Comparison of ENCODE assay signal across 17 cellular contexts in the genomic region with DNA sequence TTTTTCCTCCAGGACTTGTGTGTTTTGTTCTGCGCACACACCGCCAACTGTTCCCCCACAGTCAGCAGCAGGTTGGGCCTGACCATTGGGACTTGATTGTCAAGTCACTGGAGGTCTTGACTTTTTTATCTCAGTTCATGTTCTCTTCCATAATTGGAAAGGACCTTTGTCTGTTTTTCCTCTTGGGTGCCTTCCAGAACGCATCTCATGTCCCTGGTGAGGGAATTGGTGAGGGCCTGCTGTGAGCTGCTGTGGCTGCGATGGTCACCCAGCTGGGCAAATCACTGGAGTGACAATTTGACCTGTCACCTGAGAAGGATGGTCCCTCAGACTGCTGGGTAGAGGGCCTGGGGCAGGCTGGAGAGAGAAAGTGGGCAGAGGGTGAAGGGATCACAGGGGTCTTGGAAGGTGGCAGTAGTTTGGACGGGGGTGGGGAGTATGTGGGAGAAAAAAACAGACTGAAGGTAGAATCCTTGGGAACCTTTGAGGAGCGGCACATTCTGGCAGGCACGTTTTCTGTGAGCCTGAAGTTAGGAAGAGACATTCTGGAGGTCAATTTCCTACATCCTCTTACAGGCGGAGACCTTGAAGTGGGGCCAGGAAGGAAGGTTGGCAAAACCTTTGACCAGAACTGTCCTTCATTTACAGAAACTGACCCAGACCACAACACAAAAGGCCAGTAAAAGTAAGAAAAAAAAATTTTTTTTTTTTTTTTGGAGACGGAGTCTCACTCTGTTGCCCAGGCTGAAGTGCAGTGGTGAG. TPM values are rescaled to one million over a fixed set of nuclear protein-coding genes. Genes with fewer than 3 reads are reported as not detected.
DNase-seq lines count a peak whose midpoint lies in the region; ATAC-seq and TF ChIP-seq lines count a peak whose summit lies in the region.
"Had no signal": no experiment of that assay in that cellular context is flagged by ENCODE, and none has a peak within 500 bp of the region (broad histone marks: within the 10 kb centered on the region; RNA-seq: fewer than 3 reads in every experiment).

No MANE protein-coding gene starts in this region.

- H3K27ac Mint-ChIP-seq in activated T-cell treated with anti-CD3 and anti-CD28 coated beads, Interleukin-2, amount 50 U/mL, for 24 hours, result peak overlapping the region; percentile 78
- H3K27ac Mint-ChIP-seq in H9 (peak overlapping the region in 2 of 3 experiments; percentile 10 to 62; a peak in 2 of 7 replicates), chondrocyte (ENCODE audit: unreplicated experiment) (peak overlapping the region; percentile 4)
- H3K27ac Mint-ChIP-seq in CD8-positive, alpha-beta memory T cell, result peak overlapping the region in 3 of 8 donors; percentile 35 to 73 (median 68)

- TF ChIP-seq CTCF in H9 (conservative IDR thresholded peaks at IDR 0.05) (no peak), chondrocyte (IDR thresholded peaks at IDR 0.05) (no peak), coronary artery (IDR thresholded peaks at IDR 0.05) (no peak)

- no peaks in the 10 kb centered on the region for H3K9me3 Mint-ChIP-seq in activated T-cell treated with anti-CD3 and anti-CD28 coated beads, Interleukin-2, amount 50 U/mL, for 24 hours
- H3K9me3 Mint-ChIP-seq in H9 (no peaks in the 10 kb centered on the region), chondrocyte (ENCODE audit: low read depth) (no peaks in the 10 kb centered on the region)
- H3K9me3 Mint-ChIP-seq in CD8-positive, alpha-beta memory T cell, result no peaks in the 10 kb centered on the region
- H3K9me3 Mint-ChIP-seq: IgD-negative memory B cell had no signal

- peaks cover 56% of the 10 kb centered on the region in 2 experiments for H3K36me3 ChIP-seq in trophoblast cell (ENCODE audit: control insufficient read depth in 1 of 2, insufficient read depth in 2 of 2, low read length in 2 of 2)
- H3K36me3 ChIP-seq in CD8-positive, alpha-beta memory T cell (ENCODE audit: insufficient read depth, low read length), result peaks cover 38% of the 10 kb centered on the region

- no peak overlapping the region for H3K56ac ChIP-seq in H9 (ENCODE audit: insufficient read length, low read depth, low read length)

- ATAC-seq in HG03520 (IDR thresholded peaks at IDR 0.05; ENCODE audit: unreplicated experiment), result no peak
- ATAC-seq: esophagus mucosa, Panc1 had no signal

- no peaks in the 10 kb centered on the region for H3K27me3 Mint-ChIP-seq in activated T-cell treated with anti-CD3 and anti-CD28 coated beads, Interleukin-2, amount 50 U/mL, for 24 hours
- no peaks in the 10 kb centered on the region for H3K27me3 Mint-ChIP-seq in H9 (ENCODE audit: low read depth)
- no peaks in the 10 kb centered on the region for H3K27me3 Mint-ChIP-seq in chondrocyte (ENCODE audit: low read depth)
- peaks cover 0 to 4% of the 10 kb centered on the region in 2 donors for H3K27me3 Mint-ChIP-seq in CD8-positive, alpha-beta memory T cell
- H3K27me3 Mint-ChIP-seq: IgD-negative memory B cell had no signal

- no peak overlapping the region for H3K9ac ChIP-seq in H9 (ENCODE audit: extremely low read depth, insufficient read length, low read length)
- no peak overlapping the region for H3K9ac ChIP-seq in trophoblast cell (ENCODE audit: low read length)

- H4K5ac ChIP-seq in H9 (ENCODE audit: insufficient read length, low read depth, low read length), result no peak overlapping the region

- H3K9me3 ChIP-seq in H9 (ENCODE audit: control insufficient read depth, low read depth, low read length) (no peaks in the 10 kb centered on the region), trophoblast cell (ENCODE audit: insufficient read depth, low read depth, low read length) (no peaks in the 10 kb centered on the region)
- H3K9me3 ChIP-seq in CD8-positive, alpha-beta memory T cell (ENCODE audit: low read length), result no peaks in the 10 kb centered on the region
- H3K9me3 ChIP-seq: Caco-2 had no signal

- H4K91ac ChIP-seq in H9 (ENCODE audit: insufficient read length, low read depth, low read length) (no peak overlapping the region), trophoblast cell (ENCODE audit: low read depth, low read length) (no peak overlapping the region)

- H2BK15ac ChIP-seq in H9 (ENCODE audit: low read depth, low read length), result no peak overlapping the region

- H3T11ph ChIP-seq in H9 (ENCODE audit: low read length), result no peak overlapping the region

- H3K36me3 Mint-ChIP-seq in activated T-cell treated with anti-CD3 and anti-CD28 coated beads, Interleukin-2, amount 50 U/mL, for 24 hours (ENCODE audit: low read depth), result peaks cover 86% of the 10 kb centered on the region
- peaks cover 41 to 61% (median 58%) of the 10 kb centered on the region in 3 experiments for H3K36me3 Mint-ChIP-seq in H9 (ENCODE audit: insufficient read depth in 1 of 3, low read depth in 3 of 3)
- H3K36me3 Mint-ChIP-seq in chondrocyte (ENCODE audit: low read depth), result peaks cover 36% of the 10 kb centered on the region
- peaks cover 5 to 72% (median 10%) of the 10 kb centered on the region in 3 donors for H3K36me3 Mint-ChIP-seq in CD8-positive, alpha-beta memory T cell
- H3K36me3 Mint-ChIP-seq: IgD-negative memory B cell had no signal

- H3K4me3 ChIP-seq in trophoblast cell (ENCODE audit: low read depth, low read length) (no peak overlapping the region), coronary artery (no peak overlapping the region)
- no peak overlapping the region for H3K4me3 ChIP-seq in CD8-positive, alpha-beta memory T cell (ENCODE audit: low read length)

- H3K4me1 Mint-ChIP-seq in activated T-cell treated with anti-CD3 and anti-CD28 coated beads, Interleukin-2, amount 50 U/mL, for 24 hours (ENCODE audit: low read depth), result peaks cover 47% of the 10 kb centered on the region
- peaks cover 11 to 20% of the 10 kb centered on the region in 2 experiments for H3K4me1 Mint-ChIP-seq in H9
- H3K4me1 Mint-ChIP-seq in chondrocyte (ENCODE audit: low read depth), result peaks cover 19% of the 10 kb centered on the region
- H3K4me1 Mint-ChIP-seq in CD8-positive, alpha-beta memory T cell, result peaks cover 27 to 46% (median 35%) of the 10 kb centered on the region in 3 donors

- H2BK5ac ChIP-seq in H9 (ENCODE audit: insufficient read length, low read length) (no peak overlapping the region), trophoblast cell (ENCODE audit: low read depth, low read length, poor library complexity) (no peak overlapping the region)

- no CpG with 5 or more reads among the region's 9 CpGs for WGBS in H9 (ENCODE audit: extremely low coverage, insufficient read length, low lambda C conversion rate)
- no CpG with 5 or more reads among the region's 9 CpGs for WGBS in trophoblast cell (ENCODE audit: extremely low coverage, insufficient coverage, insufficient read length)

- H4K12ac ChIP-seq in trophoblast cell (ENCODE audit: low read depth, low read length), result no peak overlapping the region

- H2BK12ac ChIP-seq in H9 (ENCODE audit: insufficient read length, low read depth, low read length), result no peak overlapping the region
- H2BK12ac ChIP-seq in trophoblast cell (ENCODE audit: low read length), result no peak overlapping the region

- no peaks in the 10 kb centered on the region for H3K27me3 ChIP-seq in H9 (ENCODE audit: insufficient read depth, low read length)
- no peaks in the 10 kb centered on the region for H3K27me3 ChIP-seq in trophoblast cell (ENCODE audit: insufficient read depth, low read length)
- H3K27me3 ChIP-seq in CD8-positive, alpha-beta memory T cell (ENCODE audit: insufficient read depth, low read length, poor library complexity, severe bottlenecking), result no peaks in the 10 kb centered on the region

- H2AK5ac ChIP-seq in H9 (ENCODE audit: insufficient read length, low read length) (no peak overlapping the region), trophoblast cell (ENCODE audit: low read length) (no peak overlapping the region)

- peaks cover 16% of the 10 kb centered on the region for H3K79me1 ChIP-seq in H9 (ENCODE audit: insufficient read depth, low read depth, low read length, poor library complexity, severe bottlenecking)
- peaks cover 6% of the 10 kb centered on the region for H3K79me1 ChIP-seq in trophoblast cell (ENCODE audit: low read length)

- CTCF ChIA-PET in CD8-positive, alpha-beta memory T cell (lab: Charles Lee), result interaction anchor here (0.9 to 3.4 kb wide), 2 partner anchors 33 to 80 kb away, joined by 3 to 21 read pairs; no protein-coding TSS in a partner anchor

- H3K79me2 ChIP-seq in H9 (ENCODE audit: insufficient read depth, low read length) (peaks cover 3% of the 10 kb centered on the region; the same call in 1 of the 2 replicates), trophoblast cell (ENCODE audit: control insufficient read depth, insufficient read depth, low read length, poor library complexity) (peaks cover 8% of the 10 kb centered on the region)

- peaks cover 2% of the 10 kb centered on the region for H3K23me2 ChIP-seq in H9 (ENCODE audit: insufficient read length, low read depth, low read length, poor library complexity, severe bottlenecking)

- H3K4me3 Mint-ChIP-seq in activated T-cell treated with anti-CD3 and anti-CD28 coated beads, Interleukin-2, amount 50 U/mL, for 24 hours, result no peak overlapping the region
- H3K4me3 Mint-ChIP-seq in H9 (no peak overlapping the region), chondrocyte (ENCODE audit: unreplicated experiment) (no peak overlapping the region)
- peak overlapping the region in 2 of 7 donors; percentile 37 to 61 for H3K4me3 Mint-ChIP-seq in CD8-positive, alpha-beta memory T cell

- H2BK120ac ChIP-seq in H9 (ENCODE audit: low read depth, low read length, poor library complexity, severe bottlenecking) (no peak overlapping the region), trophoblast cell (ENCODE audit: insufficient read depth, low read length, poor library complexity) (no peak overlapping the region)

- no peaks in the 10 kb centered on the region for H3K4me1 ChIP-seq in H9 (ENCODE audit: insufficient read depth, low read length)
- H3K4me1 ChIP-seq in trophoblast cell (ENCODE audit: control insufficient read depth in 1 of 2, insufficient read depth in 2 of 2, low read length in 2 of 2), result no peaks in the 10 kb centered on the region
- peaks cover 14% of the 10 kb centered on the region for H3K4me1 ChIP-seq in CD8-positive, alpha-beta memory T cell (ENCODE audit: insufficient read depth, low read length)
- H3K4me1 ChIP-seq: Caco-2 had no signal

- H3K4ac ChIP-seq in H9 (ENCODE audit: low read depth, low read length) (no peak overlapping the region), trophoblast cell (ENCODE audit: low read depth, low read length) (no peak overlapping the region)

- H3K14ac ChIP-seq in H9 (ENCODE audit: insufficient read depth, low read length) (no peak overlapping the region), trophoblast cell (ENCODE audit: low read length) (no peak overlapping the region)

- no peak overlapping the region for H2BK20ac ChIP-seq in H9 (ENCODE audit: low read depth, low read length, poor library complexity, severe bottlenecking)

- H3K27ac ChIP-seq in H9 (ENCODE audit: insufficient read length, low read depth, low read length) (no peak overlapping the region), trophoblast cell (ENCODE audit: low read depth, low read length) (no peak overlapping the region), coronary artery (no peak overlapping the region)
- H3K27ac ChIP-seq in CD8-positive, alpha-beta memory T cell (ENCODE audit: low read depth, low read length), result no peak overlapping the region

- H4K20me1 ChIP-seq in H9 (ENCODE audit: control insufficient read depth, insufficient read depth, insufficient read length), result no peaks in the 10 kb centered on the region

- no peak overlapping the region for H3K18ac ChIP-seq in H9 (ENCODE audit: insufficient read length, low read depth, low read length)
- H3K18ac ChIP-seq in trophoblast cell (ENCODE audit: low read length), result peak overlapping the region; percentile 58

- POLR2A ChIA-PET in CD8-positive, alpha-beta memory T cell (lab: Charles Lee), result interaction anchor here (0.7 kb wide), 2 partner anchors 47 to 116 kb away, joined by 3 to 4 read pairs; no protein-coding TSS in a partner anchor

- H4K8ac ChIP-seq in H9 (replicated peaks; ENCODE audit: insufficient read length, low read depth, low read length), result no peak overlapping the region
- H4K8ac ChIP-seq in trophoblast cell (ENCODE audit: low read depth, low read length), result no peak overlapping the region

- no peak for DNase-seq in activated T-cell treated with anti-CD3 and anti-CD28 coated beads, Interleukin-2, amount 50 U/mL, for 24 hours
- DNase-seq in activated T-cell treated with anti-CD3 and anti-CD28 coated beads, Interleukin-2, amount 50 U/mL, for 1 hour, result no peak
- DNase-seq in H9 (no peak), chondrocyte (ENCODE audit: low spot score) (no peak), trophoblast cell (no peak), coronary artery (ENCODE audit: low spot score) (no peak)
- DNase-seq in CD8-positive, alpha-beta memory T cell, result no peak
- DNase-seq: ACHN; activated CD8-positive, alpha-beta memory T cell treated with anti-CD3 and anti-CD28 coated beads, Interleukin-2, amount 50 U/mL, for 4 hours; Caco-2; NCI-H2107; NCI-H69; occipital lobe had no signal

- no peak overlapping the region for H3K23ac ChIP-seq in H9 (ENCODE audit: insufficient read length, low read depth, low read length)
- no peak overlapping the region for H3K23ac ChIP-seq in trophoblast cell (ENCODE audit: low read length)

- H3K4me2 ChIP-seq in H9 (ENCODE audit: insufficient read depth, insufficient read length, low read length) (no peak overlapping the region), trophoblast cell (ENCODE audit: low read length) (no peak overlapping the region)

- H2AFZ ChIP-seq in H9 (ENCODE audit: low read length) (no peak overlapping the region), trophoblast cell (ENCODE audit: insufficient read depth, low read length, poor library complexity) (no peak overlapping the region)

RNA-seq across cellular contexts. Expression of gene CDK9, which starts 4.4 kb away (rescaled TPM):
- total RNA-seq in H9 (2021) (85.7 and 87.8 TPM in 2 replicates), chondrocyte (54.9 to 67.6 TPM (median 60.3 TPM) in 3 replicates)
- 36.0 and 38.6 TPM in 2 replicates for polyA plus RNA-seq in trophoblast cell (2013)
- total RNA-seq in CD8-positive, alpha-beta memory T cell, result 100 to 1,000 TPM; 108 to 111 TPM
- polyA plus RNA-seq in CD8-positive, alpha-beta memory T cell, result 72.3 TPM

RNA-seq across cellular contexts. Expression of gene SH2D3C, which starts 11.8 kb away (rescaled TPM):
- total RNA-seq in H9 (2021) (1.3 and 1.7 TPM in 2 replicates), chondrocyte (2.5 to 9.9 TPM (median 9.4 TPM) in 3 replicates)
- 0.40 and 0.65 TPM in 2 replicates for polyA plus RNA-seq in trophoblast cell (2013)
- total RNA-seq in CD8-positive, alpha-beta memory T cell, result 10 to 100 TPM; 13.9 to 14.1 TPM
- polyA plus RNA-seq in CD8-positive, alpha-beta memory T cell, result 50.7 TPM

RNA-seq across cellular contexts. Expression of gene FPGS, which starts 12.4 kb away (rescaled TPM):
- total RNA-seq in H9 (2021) (68.4 TPM in 2 replicates), chondrocyte (50.8 to 52.8 TPM (median 50.8 TPM) in 3 replicates)
- 21.9 and 22.3 TPM in 2 replicates for polyA plus RNA-seq in trophoblast cell (2013)
- 100 to 1,000 TPM; 110 to 111 TPM for total RNA-seq in CD8-positive, alpha-beta memory T cell
- 68.0 TPM for polyA plus RNA-seq in CD8-positive, alpha-beta memory T cell

RNA-seq across cellular contexts. Expression of gene TOR2A, which starts 55.2 kb away (rescaled TPM):
- total RNA-seq in H9 (2021) (13.2 and 16.3 TPM in 2 replicates), chondrocyte (6.1 to 8.1 TPM (median 6.4 TPM) in 3 replicates)
- polyA plus RNA-seq in trophoblast cell (2013), result 11.8 and 11.9 TPM in 2 replicates
- 10 to 100 TPM; 30.7 to 33.7 TPM for total RNA-seq in CD8-positive, alpha-beta memory T cell
- polyA plus RNA-seq in CD8-positive, alpha-beta memory T cell, result 37.0 TPM
